In the genomic region with DNA sequence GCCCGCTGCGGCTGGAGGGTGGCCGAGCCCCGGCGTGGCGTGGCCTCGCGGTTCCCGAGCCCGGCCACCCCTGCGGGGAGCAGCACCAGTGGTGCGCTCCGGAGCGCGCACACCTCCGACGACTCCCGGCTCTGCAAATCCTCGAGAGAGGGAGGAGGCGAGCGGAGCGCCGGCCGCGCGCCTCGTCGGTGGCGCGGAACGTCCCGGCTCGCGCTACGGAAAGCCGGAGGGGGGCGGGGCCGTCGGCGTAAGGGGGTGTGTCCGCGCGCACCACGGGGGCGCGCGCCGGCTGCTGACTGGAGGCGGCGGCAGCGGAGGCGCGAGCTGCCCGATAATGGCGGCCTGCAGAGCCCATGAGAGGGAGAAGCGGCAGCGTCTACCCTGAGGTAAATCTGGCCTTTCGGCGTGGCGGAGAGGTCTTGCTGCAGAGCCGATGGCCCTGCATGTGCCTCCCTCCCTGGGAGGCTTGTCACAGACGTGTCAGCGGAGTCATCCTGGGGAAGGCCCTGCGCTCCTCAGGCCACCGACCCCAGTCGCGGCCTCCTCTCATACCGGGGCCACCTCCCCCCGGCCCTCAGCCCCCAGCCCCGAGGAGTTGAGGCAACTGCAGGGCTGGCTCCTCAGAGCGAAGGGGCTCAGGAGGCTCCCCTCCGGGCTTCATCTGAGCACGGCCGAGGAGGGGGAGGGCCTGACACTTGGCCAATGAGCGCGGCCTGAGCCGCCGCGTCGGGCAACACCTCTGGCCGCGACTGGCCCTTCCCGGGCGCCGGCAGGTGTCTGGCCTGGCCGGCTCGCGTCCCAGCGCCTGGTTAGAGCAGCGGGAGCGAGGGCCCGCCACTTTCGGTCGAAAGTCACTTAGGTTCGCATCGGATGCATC, we compare ENCODE assay signal across 8 cellular contexts. TPM values are rescaled to one million over a fixed set of nuclear protein-coding genes. Genes with fewer than 3 reads are reported as not detected.
A peak's percentile ranks its signal among the peaks of the same experiment; 100 is the strongest.
DNase-seq lines count a peak whose midpoint lies in the region; ATAC-seq and TF ChIP-seq lines count a peak whose summit lies in the region.

PDIK1L (plus strand) TSS at position 295 of the 877 bp plus-strand sequence. CDS start 2,485 bp downstream, outside the sequence.

- H3K27me3 Mint-ChIP-seq in activated CD4-positive, alpha-beta T cell treated with anti-CD3 and anti-CD28 coated beads for 36 hours = no peaks in the 10 kb centered on the region
- H3K27me3 Mint-ChIP-seq in chondrocyte (ENCODE audit: low read depth) = no peaks in the 10 kb centered on the region

- POLR2A ChIA-PET in activated CD4-positive, alpha-beta T cell treated with anti-CD3 and anti-CD28 coated beads for 36 hours (lab: Charles Lee) = interaction anchor here (0.6 to 1.1 kb wide), 5 partner anchors 12 to 206 kb away, joined by 3 to 6 read pairs (median 3); partner anchors contain the start of gene CD52

- DNase-seq in Ammon's horn (ENCODE audit: low spot score) = peak; percentile 92
- DNase-seq in GM19240 (ENCODE audit: insufficient read length, low spot score) = peak; percentile 63
- peak; percentile 77 to 94 for DNase-seq in NCI-H524 (lab: John Stamatoyannopoulos, UW)
- peak; percentile 97 for DNase-seq in activated CD4-positive, alpha-beta T cell treated with anti-CD3 and anti-CD28 coated beads for 36 hours
- DNase-seq in chondrocyte (ENCODE audit: low spot score) = peak; percentile 94
- peak; percentile 89 to 93 for DNase-seq in stimulated activated CD4-positive, alpha-beta T cell treated with anti-CD3 and anti-CD28 coated beads, Interleukin-1b, Interleukin-23, amount 100 ng/mL, for 1 hour (ENCODE audit: low read depth in 2 of 2)

- no peaks in the 10 kb centered on the region for H3K9me3 Mint-ChIP-seq in activated CD4-positive, alpha-beta T cell treated with anti-CD3 and anti-CD28 coated beads for 36 hours (ENCODE audit: low read depth)
- no peaks in the 10 kb centered on the region for H3K9me3 Mint-ChIP-seq in chondrocyte (ENCODE audit: low read depth)

- H3K27me3 ChIP-seq in layer of hippocampus (ENCODE audit: control insufficient read depth, insufficient read depth, low read length) = no peaks in the 10 kb centered on the region

- no peak for TF ChIP-seq CTCF in chondrocyte (IDR thresholded peaks at IDR 0.05)

- CTCF ChIA-PET in activated CD4-positive, alpha-beta T cell treated with anti-CD3 and anti-CD28 coated beads for 36 hours (lab: Charles Lee) = interaction anchor here (0.6 to 3.2 kb wide), 6 partner anchors 12 to 714 kb away, joined by 3 to 27 read pairs (median 3); no protein-coding TSS in a partner anchor

- peak within 1 kb of the TSS; percentile 96 for H3K4me3 Mint-ChIP-seq in activated CD4-positive, alpha-beta T cell treated with anti-CD3 and anti-CD28 coated beads for 36 hours
- peak within 1 kb of the TSS; percentile 87 for H3K4me3 Mint-ChIP-seq in chondrocyte (ENCODE audit: unreplicated experiment)

- peak within 1 kb of the TSS; percentile 93 for H3K27ac ChIP-seq in layer of hippocampus (ENCODE audit: low read depth, low read length)

- H3K4me1 Mint-ChIP-seq in activated CD4-positive, alpha-beta T cell treated with anti-CD3 and anti-CD28 coated beads for 36 hours = peaks cover 27% of the 10 kb centered on the region
- peaks cover 16% of the 10 kb centered on the region for H3K4me1 Mint-ChIP-seq in chondrocyte (ENCODE audit: low read depth)

- peak within 1 kb of the TSS; percentile 91 for H3K27ac Mint-ChIP-seq in activated CD4-positive, alpha-beta T cell treated with anti-CD3 and anti-CD28 coated beads for 36 hours
- peak within 1 kb of the TSS; percentile 92 for H3K27ac Mint-ChIP-seq in chondrocyte (ENCODE audit: unreplicated experiment)

- peak; percentile 51 for ATAC-seq in HG03457 (IDR thresholded peaks at IDR 0.05; ENCODE audit: unreplicated experiment)
- peak; percentile 85 for ATAC-seq in activated CD4-positive, alpha-beta T cell treated with anti-CD3 and anti-CD28 coated beads for 36 hours

- intact Hi-C loops in activated CD4-positive, alpha-beta T cell treated with anti-CD3 and anti-CD28 coated beads for 36 hours (cut with DNase I, micrococcal nuclease) = loop anchor here (1.0 to 5.0 kb wide), 16 partner anchors 15 to 865 kb away; partner anchors contain the start of genes CEP85 (in 1 of the 2), DHDDS (in 1 of the 2), NUDC (in 1 of the 2) and PAFAH2 (in 1 of the 2)

- peaks cover 11% of the 10 kb centered on the region for H3K36me3 Mint-ChIP-seq in activated CD4-positive, alpha-beta T cell treated with anti-CD3 and anti-CD28 coated beads for 36 hours (ENCODE audit: low read depth)
- H3K36me3 Mint-ChIP-seq in chondrocyte (ENCODE audit: low read depth) = no peaks in the 10 kb centered on the region

RNA-seq across cellular contexts. Expression of gene PDIK1L, which starts in this region (rescaled TPM):
- total RNA-seq in activated CD4-positive, alpha-beta T cell treated with anti-CD3 and anti-CD28 coated beads for 36 hours = 10 to 100 TPM; 12.3 to 13.0 TPM
- total RNA-seq in chondrocyte = 6.2 to 6.8 TPM (median 6.7 TPM) in 3 replicates

Comparison
In these comparisons a context has a peak if more than half of its experiments do, and no peak if none do; other contexts are left out.
1. Peak in every context shown above with its lines: DNase-seq, ATAC-seq and H3K27ac ChIP-seq.